ENCODE assay signal across 1 cellular context in the genomic region with DNA sequence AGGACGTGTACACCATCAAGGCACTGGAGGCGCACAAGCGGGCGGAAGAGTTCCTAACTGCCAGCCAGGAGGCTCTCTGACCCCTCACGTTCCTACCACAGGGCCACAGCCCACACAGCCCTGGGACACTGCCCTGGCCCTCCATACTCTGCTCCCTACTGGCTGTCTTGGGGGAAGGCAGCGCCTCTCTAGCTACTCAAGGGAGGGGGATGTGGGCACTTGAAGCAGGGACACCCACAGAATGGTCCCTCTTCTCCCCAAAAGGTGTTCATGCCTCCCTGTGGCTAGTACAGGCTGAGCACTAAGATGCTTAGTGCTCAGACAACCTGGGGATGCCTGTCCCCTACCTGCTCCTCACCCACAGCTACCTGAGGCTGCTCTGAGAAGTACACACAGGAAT.
TF ChIP-seq lines count a peak whose summit lies in the region.

No MANE protein-coding gene starts in this region.

TF ChIP-seq in HepG2, 621 proteins besides CTCF, POLR2A, EP300 and RAD21:
- TF ChIP-seq ZNF382 (CRISPR knock-in tag; IDR thresholded peaks at IDR 0.05; ENCODE audit: borderline replicate concordance) (no peak), ZNF781 (CRISPR knock-in tag; IDR thresholded peaks at IDR 0.05; ENCODE audit: borderline replicate concordance, not compliant biosample characterization) (no peak), RBM22 (optimal IDR thresholded peaks at IDR 0.05; ENCODE audit: low read length) (peak; percentile 56), TFE3 (CRISPR knock-in tag; IDR thresholded peaks at IDR 0.05) (no peak)
TF ChIP-seq in HepG2: peak in this region for 1.
